ENCODE assay signal across 10 cellular contexts in the genomic region with DNA sequence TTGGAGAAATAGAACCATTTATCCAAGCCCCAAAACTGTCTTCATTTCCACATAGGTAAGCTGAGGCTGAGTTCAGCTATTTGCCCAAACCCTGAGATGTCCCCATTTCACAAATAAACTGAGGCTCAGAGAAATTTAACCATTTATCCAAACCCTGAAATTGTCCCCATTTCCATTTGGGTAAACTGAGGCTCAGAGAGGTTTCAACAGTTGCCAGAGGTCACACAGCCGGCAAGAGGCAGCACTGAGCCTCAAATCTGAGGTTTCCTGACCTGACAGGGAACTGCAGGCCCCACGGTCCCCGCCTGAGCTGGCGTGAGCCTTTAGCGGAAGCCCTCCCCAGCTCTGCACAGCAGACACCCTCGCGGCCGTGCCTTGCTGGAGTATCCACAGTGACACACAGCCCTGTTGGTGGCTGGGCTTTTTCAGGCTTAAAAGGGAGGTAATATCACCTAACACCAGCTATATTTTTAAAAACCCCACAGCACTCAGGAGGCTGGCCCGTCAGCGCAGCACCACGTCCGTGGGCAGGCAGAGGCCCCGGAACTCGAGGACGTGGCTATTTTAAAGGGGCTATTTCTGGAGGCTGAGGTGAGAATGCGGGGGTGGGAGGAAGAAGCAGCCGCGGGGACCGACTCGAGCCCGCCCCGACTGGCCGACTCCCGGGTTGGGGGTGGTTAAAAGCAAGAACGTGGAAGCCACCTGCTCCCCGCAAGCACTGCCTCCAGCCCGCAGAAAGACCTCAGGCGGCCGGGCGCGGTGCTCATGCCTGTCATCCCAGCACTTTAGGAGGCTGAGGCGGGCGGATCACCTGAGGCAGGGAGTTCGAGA. TPM values are rescaled to one million over a fixed set of nuclear protein-coding genes. Genes with fewer than 3 reads are reported as not detected.
DNase-seq lines count a peak whose midpoint lies in the region; ATAC-seq, FAIRE-seq and TF ChIP-seq lines count a peak whose summit lies in the region.
"Had no signal": no experiment of that assay in that cellular context is flagged by ENCODE, and none has a peak within 500 bp of the region (broad histone marks: within the 10 kb centered on the region; RNA-seq: fewer than 3 reads in every experiment).

No MANE protein-coding gene starts in this region.

- peaks cover 3% of the 10 kb centered on the region for H3K36me3 Mint-ChIP-seq in memory B cell
- H3K36me3 Mint-ChIP-seq: activated naive CD8-positive, alpha-beta T cell had no signal

- no peaks in the 10 kb centered on the region for H3K4me1 Mint-ChIP-seq in memory B cell

- intact Hi-C loops in posterior vena cava (cut with DNase I) = loop anchor here in 1 of 2 donors (1.0 kb wide), 1 partner anchor 13 kb away; no protein-coding TSS in a partner anchor

- TF ChIP-seq POLR2A in GM12892 (IDR thresholded peaks at IDR 0.05; ENCODE audit: low read depth, low read length) (peak; percentile 42; the same call in 1 of the 2 replicates), Raji (IDR thresholded peaks at IDR 0.05; ENCODE audit: insufficient read depth, low read depth, low read length) (0 out of 2 replicates have a peak, but pooled peaks have one; percentile 20)

- H3K9me3 Mint-ChIP-seq in memory B cell = peaks cover 2% of the 10 kb centered on the region

- no peak for TF ChIP-seq CTCF in omental fat pad (IDR thresholded peaks at IDR 0.05)

- peak; percentile 98 for FAIRE-seq in GM12892 (lab: Jason Lieb, UNC)
- FAIRE-seq: keratinocyte had no signal

- peak overlapping the region; percentile 68 for H3K4me3 Mint-ChIP-seq in memory B cell
- H3K4me3 Mint-ChIP-seq: activated naive CD8-positive, alpha-beta T cell had no signal

- ATAC-seq in HG02610 (IDR thresholded peaks at IDR 0.05; ENCODE audit: unreplicated experiment) (peak; percentile 41), memory B cell (ENCODE audit: low read depth) (peak; percentile 89), omental fat pad (ENCODE audit: low FRiP score) (no peak), esophagus mucosa (no peak)

- H3K27ac Mint-ChIP-seq in memory B cell = no peak overlapping the region
- H3K27ac Mint-ChIP-seq: activated naive CD8-positive, alpha-beta T cell had no signal

- DNase-seq in GM12892 (ENCODE audit: insufficient read length) (peak; percentile 81), memory B cell (ENCODE audit: low spot score in 2 of 2) (no peak), midbrain (lab: John Stamatoyannopoulos, UW) (no peak), omental fat pad (ENCODE audit: low spot score) (no peak), posterior vena cava (ENCODE audit: low spot score) (no peak)

- peaks cover 12% of the 10 kb centered on the region for H3K27me3 Mint-ChIP-seq in memory B cell

RNA-seq across cellular contexts. Expression of gene PTPRS, which starts 18.5 kb away (rescaled TPM):
- polyA plus RNA-seq in GM12892 (2012; ENCODE audit: missing spikeins) = 15.0 TPM
- total RNA-seq in omental fat pad = 100 to 1,000 TPM; 238 to 530 (median 338) TPM
- 38.7 TPM for total RNA-seq in esophagus mucosa
- total RNA-seq in posterior vena cava = 100 to 1,000 TPM; 150 to 263 TPM

Comparison
In these comparisons a context has a peak if more than half of its experiments do, and no peak if none do; other contexts are left out.
1. ATAC-seq: peak in HG02610 (single experiment) and memory B cell (single experiment); none in omental fat pad (single experiment) and esophagus mucosa (single experiment).